1 cellular context compared by ENCODE assay signal in genomic region chr19:49672131-49672919, GRCh38.
A peak's percentile ranks its signal among the peaks of the same experiment; 100 is the strongest.
TF ChIP-seq lines count a peak whose summit lies in the region.

No MANE protein-coding gene starts in this region.

TF ChIP-seq in H1, 55 proteins besides CTCF, POLR2A, EP300 and RAD21:
- TF ChIP-seq SIN3A (conservative IDR thresholded peaks at IDR 0.05 in 1 of 2, IDR thresholded peaks at IDR 0.05 in 1 of 2; ENCODE audit: low read depth in 1 of 2, low read length in 2 of 2): peak in 1 of 2 experiments; percentile 69; a peak in 1 of 4 replicates
- no peak for TF ChIP-seq NRF1 (IDR thresholded peaks at IDR 0.05; ENCODE audit: low read depth, low read length)
- TF ChIP-seq SP4 (IDR thresholded peaks at IDR 0.05; ENCODE audit: low read length): peak; percentile 88; the same call in 1 of the 2 replicates
- TF ChIP-seq BCL11A (IDR thresholded peaks at IDR 0.05; ENCODE audit: low read depth in 2 of 2, low read length in 2 of 2): no peak
- TF ChIP-seq POLR2AphosphoS5 (IDR thresholded peaks at IDR 0.05; ENCODE audit: low read depth, low read length): 0 out of 2 replicates have a peak, but pooled peaks have one; percentile 40
- no peak for TF ChIP-seq EGR1 (IDR thresholded peaks at IDR 0.05; ENCODE audit: borderline replicate concordance, low read depth, low read length)
- no peak for TF ChIP-seq GABPA (IDR thresholded peaks at IDR 0.05; ENCODE audit: borderline replicate concordance, insufficient read depth, low read length)
- no peak for TF ChIP-seq KDM5A (IDR thresholded peaks at IDR 0.05; ENCODE audit: low read length)
- TF ChIP-seq E2F6 (IDR thresholded peaks at IDR 0.05): no peak
- no peak for TF ChIP-seq RFX5 (IDR thresholded peaks at IDR 0.05; ENCODE audit: borderline replicate concordance, low read depth, low read length)
- no peak for TF ChIP-seq SP2 (IDR thresholded peaks at IDR 0.05; ENCODE audit: low read length)
- 0 out of 2 replicates have a peak, but pooled peaks have one; percentile 25 for TF ChIP-seq KDM1A (IDR thresholded peaks at IDR 0.05; ENCODE audit: borderline replicate concordance, low read length)
- no peak for TF ChIP-seq SAP30 (IDR thresholded peaks at IDR 0.05; ENCODE audit: insufficient read depth, insufficient replicate concordance, low read length)
- no peak for TF ChIP-seq MAFK (IDR thresholded peaks at IDR 0.05; ENCODE audit: low read depth, low read length)
- no peak for TF ChIP-seq CHD1 (IDR thresholded peaks at IDR 0.05; ENCODE audit: low read depth, low read length)
- no peak; the same call in 1 of the 2 replicates for TF ChIP-seq RBBP5 (IDR thresholded peaks at IDR 0.05; ENCODE audit: borderline replicate concordance, low read depth, low read length)
- TF ChIP-seq BRCA1 (IDR thresholded peaks at IDR 0.05; ENCODE audit: low read depth, low read length): no peak
- peak; percentile 72 for TF ChIP-seq TAF7 (optimal IDR thresholded peaks at IDR 0.05; ENCODE audit: borderline replicate concordance, low read depth, low read length)
- 0 out of 2 replicates have a peak, but pooled peaks have one; percentile 37 for TF ChIP-seq YY1 (IDR thresholded peaks at IDR 0.05; ENCODE audit: low read depth, low read length)
- TF ChIP-seq SIX5 (IDR thresholded peaks at IDR 0.05; ENCODE audit: low read depth, low read length): no peak
- TF ChIP-seq RXRA (IDR thresholded peaks at IDR 0.05; ENCODE audit: insufficient read depth, low read depth, low read length): 0 out of 2 replicates have a peak, but pooled peaks have one; percentile 1
- TF ChIP-seq CTBP2 (IDR thresholded peaks at IDR 0.05; ENCODE audit: borderline replicate concordance, insufficient read depth, insufficient read length, low read length): peak; percentile 36
- no peak for TF ChIP-seq CBX8 (IDR thresholded peaks at IDR 0.05; ENCODE audit: borderline replicate concordance, low read depth, low read length)
- TF ChIP-seq MAX (IDR thresholded peaks at IDR 0.05): peak; percentile 53
- TF ChIP-seq POU5F1 (IDR thresholded peaks at IDR 0.05; ENCODE audit: low read depth, low read length): no peak
- no peak for TF ChIP-seq JUN (IDR thresholded peaks at IDR 0.05; ENCODE audit: low read depth, low read length)
- no peak for TF ChIP-seq KDM4A (IDR thresholded peaks at IDR 0.05; ENCODE audit: low read depth, low read length, severe bottlenecking)
- no peak for TF ChIP-seq CREB1 (IDR thresholded peaks at IDR 0.05)
- no peak for TF ChIP-seq FOSL1 (IDR thresholded peaks at IDR 0.05; ENCODE audit: insufficient read depth, low read depth, low read length)
- TF ChIP-seq TAF1 (IDR thresholded peaks at IDR 0.05; ENCODE audit: low read depth, low read length): peak; percentile 52; the same call in 1 of the 2 replicates
- TF ChIP-seq CEBPB (IDR thresholded peaks at IDR 0.05; ENCODE audit: low read depth, low read length): no peak
- TF ChIP-seq ATF3 (IDR thresholded peaks at IDR 0.05; ENCODE audit: insufficient read depth, low read depth, low read length): no peak
- peak; percentile 72 for TF ChIP-seq ASH2L (IDR thresholded peaks at IDR 0.05; ENCODE audit: low read length)
- TF ChIP-seq SRF (IDR thresholded peaks at IDR 0.05; ENCODE audit: low read depth, low read length): no peak
- no peak for TF ChIP-seq TBP (IDR thresholded peaks at IDR 0.05; ENCODE audit: low read depth, low read length)
- no peak for TF ChIP-seq CBX5 (IDR thresholded peaks at IDR 0.05; ENCODE audit: low read depth, low read length)
- TF ChIP-seq USF2 (IDR thresholded peaks at IDR 0.05; ENCODE audit: low read length): no peak
